Comparison of ENCODE assay signal across 21 cellular contexts in the genomic region with DNA sequence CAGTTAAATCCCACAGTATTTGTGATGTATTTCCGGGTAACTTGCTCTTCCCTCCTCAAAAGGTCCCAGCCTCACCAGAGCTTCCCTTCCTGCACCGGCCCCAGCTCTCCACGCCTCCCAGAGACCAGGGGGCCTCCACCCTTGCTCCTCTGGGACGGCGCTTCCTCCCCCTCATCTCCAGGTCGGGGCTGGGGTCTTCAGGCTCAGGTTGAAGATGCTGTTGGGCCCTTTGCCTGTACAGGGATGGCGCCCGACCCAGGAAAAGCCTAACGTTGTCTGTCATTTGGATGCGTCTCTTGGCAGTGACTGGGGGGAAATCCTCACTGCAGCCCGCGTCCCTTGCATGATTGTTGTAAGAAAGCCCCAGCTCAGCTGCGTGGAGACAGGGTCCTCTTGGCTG.
A peak's percentile ranks its signal among the peaks of the same experiment; 100 is the strongest.
DNase-seq lines count a peak whose midpoint lies in the region; ATAC-seq and TF ChIP-seq lines count a peak whose summit lies in the region.
"Had no signal": no experiment of that assay in that cellular context is flagged by ENCODE, and none has a peak within 500 bp of the region (broad histone marks: within the 10 kb centered on the region; RNA-seq: fewer than 3 reads in every experiment).

No MANE protein-coding gene starts in this region.

- no peak for ATAC-seq in GM19324 (IDR thresholded peaks at IDR 0.05; ENCODE audit: low FRiP score, unreplicated experiment)
- ATAC-seq: A549, GM12878, HCT116 had no signal

- H3K36me3 Mint-ChIP-seq in nephron progenitor cell (ENCODE audit: low read depth) = no peaks in the 10 kb centered on the region
- H3K36me3 Mint-ChIP-seq: CD14-positive monocyte; CD8-positive, alpha-beta memory T cell had no signal

- DNase-seq in H7 (peak; percentile 45), nephron progenitor cell (no peak), NCI-H1092 (lab: John Stamatoyannopoulos, UW) (no peak)
- no peak for DNase-seq in activated CD8-positive, alpha-beta memory T cell treated with anti-CD3 and anti-CD28 coated beads, Interleukin-2, amount 50 U/mL, for 4 hours
- DNase-seq: 8988T; CD4-positive, alpha-beta T cell; CD8-positive, alpha-beta memory T cell; DMS 273 treated with DMSO at 0.1 percent for 48 hours; DMS79; EL; GDM1; GOT3; H9 had no signal

- H3K4me3 Mint-ChIP-seq in nephron progenitor cell = no peak overlapping the region
- H3K4me3 Mint-ChIP-seq: B cell; CD14-positive monocyte; CD4-positive, alpha-beta T cell; CD8-positive, alpha-beta memory T cell; H9 had no signal

- no peaks in the 10 kb centered on the region for H3K27me3 ChIP-seq in ACC112 (ENCODE audit: insufficient read depth, low read length)
- H3K27me3 ChIP-seq in H7 (ENCODE audit: control insufficient read depth, insufficient read depth, low read length) = no peaks in the 10 kb centered on the region

- peaks cover 13% of the 10 kb centered on the region for H3K27me3 Mint-ChIP-seq in nephron progenitor cell (ENCODE audit: low read depth, poor library complexity)

- H3K36me3 ChIP-seq in ACC112 (ENCODE audit: insufficient read depth, low read length) = no peaks in the 10 kb centered on the region
- peaks cover 1% of the 10 kb centered on the region for H3K36me3 ChIP-seq in H7 (replicated peaks; ENCODE audit: control insufficient read depth, insufficient read depth, low read length)
- H3K36me3 ChIP-seq: BLaER1 treated with 17β-estradiol and CSF1 and Interleukin-3, amounts not matched to agents 10 nM and 100 nM had no signal

- peak overlapping the region; percentile 48 for H3K27ac Mint-ChIP-seq in nephron progenitor cell
- H3K27ac Mint-ChIP-seq: B cell; CD14-positive monocyte; CD4-positive, alpha-beta T cell; CD8-positive, alpha-beta memory T cell had no signal

- no peak for TF ChIP-seq CTCF in nephron progenitor cell (IDR thresholded peaks at IDR 0.05)

- no peaks in the 10 kb centered on the region for H3K79me2 ChIP-seq in ACC112 (ENCODE audit: control insufficient read depth, insufficient read depth, low read length, unreplicated experiment)

- H3K27ac ChIP-seq in ACC112 (ENCODE audit: low read depth, low read length) = no peak overlapping the region
- H3K27ac ChIP-seq: A549; BLaER1 treated with 17β-estradiol and CSF1 and Interleukin-3, amounts not matched to agents 10 nM and 100 nM had no signal

- no peaks in the 10 kb centered on the region for H3K4me1 ChIP-seq in ACC112 (ENCODE audit: control insufficient read depth, insufficient read depth, low read length, unreplicated experiment)
- H3K4me1 ChIP-seq: A549 had no signal

- no peak overlapping the region for H2AFZ ChIP-seq in ACC112 (ENCODE audit: low read length, unreplicated experiment)

- no peaks in the 10 kb centered on the region for H3K9me3 Mint-ChIP-seq in nephron progenitor cell
- H3K9me3 Mint-ChIP-seq: CD4-positive, alpha-beta T cell had no signal

- H3K4me3 ChIP-seq in ACC112 (ENCODE audit: low read depth, low read length) = peak overlapping the region; percentile 64
- no peak overlapping the region for H3K4me3 ChIP-seq in H7 (ENCODE audit: insufficient read depth, low read depth, low read length)
- H3K4me3 ChIP-seq: A549; BLaER1 treated with 17β-estradiol and CSF1 and Interleukin-3, amounts not matched to agents 10 nM and 100 nM; GM12878 had no signal

- peaks cover 50% of the 10 kb centered on the region for H3K4me1 Mint-ChIP-seq in nephron progenitor cell
- H3K4me1 Mint-ChIP-seq: B cell; CD14-positive monocyte; CD8-positive, alpha-beta memory T cell had no signal
